Comparison of ENCODE assay signal across 22 cellular contexts in genomic region chr19:49705919-49706318, GRCh38. TPM values are rescaled to one million over a fixed set of nuclear protein-coding genes. Genes with fewer than 3 reads are reported as not detected.
DNase-seq lines count a peak whose midpoint lies in the region; ATAC-seq, FAIRE-seq and TF ChIP-seq lines count a peak whose summit lies in the region.
"Had no signal": no experiment of that assay in that cellular context is flagged by ENCODE, and none has a peak within 500 bp of the region (broad histone marks: within the 10 kb centered on the region; RNA-seq: fewer than 3 reads in every experiment).

No MANE protein-coding gene starts in this region.

- no peak for DNase-seq in T-helper 17 cell
- DNase-seq in HepG2 (ENCODE audit: low spot score): no peak
- no peak for DNase-seq in trophoblast cell
- no peak for DNase-seq in erythroblast (lab: John Stamatoyannopoulos, UW)
- no peak for DNase-seq in omental fat pad (ENCODE audit: low spot score)
- DNase-seq in cerebellar nuclear complex (lab: John Stamatoyannopoulos, UW): no peak
- DNase-seq: Caco-2; CD4-positive, CD25-positive, alpha-beta regulatory T cell; CD8-positive, alpha-beta T cell; DMS153; DND-41; HFFc6 had no signal

- WGBS in HepG2 (ENCODE audit: low lambda C conversion rate): 53% methylated on average over 7 of the region's 16 CpGs
- no CpG with 5 or more reads among the region's 16 CpGs for WGBS in trophoblast cell (ENCODE audit: extremely low coverage, insufficient coverage, insufficient read length)

- TF ChIP-seq RAD21 in HepG2 (CRISPR knock-in tag; IDR thresholded peaks at IDR 0.05): no peak

- no peaks in the 10 kb centered on the region for H3K79me1 ChIP-seq in trophoblast cell (ENCODE audit: low read length)

- H2BK5ac ChIP-seq in trophoblast cell (ENCODE audit: low read depth, low read length, poor library complexity): no peak overlapping the region

- BruUV-seq in HepG2 (replicated peaks; lab: Mats Ljungman, UMichigan): no TSS peak

- intact Hi-C loops in HepG2 (cut with micrococcal nuclease; ENCODE audit: unreplicated experiment): no loop called here

- peak overlapping the region; percentile 20; the same call in 1 of the 2 replicates for H3K4me2 ChIP-seq in HepG2 (ENCODE audit: low read depth, low read length)
- H3K4me2 ChIP-seq in trophoblast cell (ENCODE audit: low read length): no peak overlapping the region
- H3K4me2 ChIP-seq: BLaER1, GM23338 had no signal

- H3K18ac ChIP-seq in trophoblast cell (ENCODE audit: low read length): no peak overlapping the region

- CTCF ChIA-PET in HepG2 (lab: Yijun Ruan, JAX; ENCODE audit: low intra/inter-chr PET ratio, low total read pairs): no interaction called here

- no peak overlapping the region for H3K14ac ChIP-seq in trophoblast cell (ENCODE audit: low read length)

- H3K4me3 ChIP-seq in HepG2 (replicated peaks in 1 of 3; ENCODE audit: insufficient read depth in 1 of 3, low read depth in 2 of 3, low read length in 3 of 3): no peak overlapping the region
- H3K4me3 ChIP-seq in trophoblast cell (ENCODE audit: low read depth, low read length): no peak overlapping the region
- H3K4me3 ChIP-seq: BLaER1, GM23338, HAP-1 had no signal

- POLR2A ChIA-PET in HepG2 (lab: Yijun Ruan, JAX): no interaction called here

- peaks cover 5% of the 10 kb centered on the region for H3K27me3 Mint-ChIP-seq in T-helper 17 cell

- H3K4me3 Mint-ChIP-seq in T-helper 17 cell: peak overlapping the region; percentile 52
- H3K4me3 Mint-ChIP-seq: B cell; CD4-positive, CD25-positive, alpha-beta regulatory T cell; CD8-positive, alpha-beta T cell; GM23338; HFFc6 had no signal

- H3K9ac ChIP-seq in HepG2 (ENCODE audit: insufficient read depth, low read depth, low read length): no peak overlapping the region
- H3K9ac ChIP-seq in trophoblast cell (ENCODE audit: low read length): no peak overlapping the region
- H3K9ac ChIP-seq: BLaER1 had no signal

- no peaks in the 10 kb centered on the region for H3K9me3 ChIP-seq in T-helper 17 cell (ENCODE audit: control insufficient read depth, low read length, poor library complexity, severe bottlenecking)
- H3K9me3 ChIP-seq in HepG2 (ENCODE audit: low read length): no peaks in the 10 kb centered on the region
- H3K9me3 ChIP-seq in trophoblast cell (ENCODE audit: insufficient read depth, low read depth, low read length): no peaks in the 10 kb centered on the region
- H3K9me3 ChIP-seq: BLaER1, Caco-2, HAP-1 had no signal

- no peak overlapping the region for H3K4ac ChIP-seq in trophoblast cell (ENCODE audit: low read depth, low read length)

- H2AFZ ChIP-seq in HepG2 (ENCODE audit: low read length) (no peak overlapping the region), trophoblast cell (ENCODE audit: insufficient read depth, low read length, poor library complexity) (peak overlapping the region; percentile 8)
- H2AFZ ChIP-seq: GM23338 had no signal

- no peaks in the 10 kb centered on the region for H4K20me1 ChIP-seq in HepG2 (ENCODE audit: insufficient read depth, low read length)
- H4K20me1 ChIP-seq: BLaER1 had no signal

- no peak overlapping the region for H2BK12ac ChIP-seq in trophoblast cell (ENCODE audit: low read length)

- TF ChIP-seq POLR2A in HepG2 (IDR thresholded peaks at IDR 0.05; ENCODE audit: insufficient read depth in 1 of 2, low read depth in 2 of 2, low read length in 2 of 2) (no peak), erythroblast (IDR thresholded peaks at IDR 0.05; ENCODE audit: low read length) (no peak)

- in situ Hi-C loops in HepG2 (cut with HindIII; ENCODE audit: extremely low pct_ligation_motif_present, low pct_unique_long_range_greater_than_20kb): no loop called here

- peaks cover 0 to 18% of the 10 kb centered on the region in 2 experiments; a peak in 3 of 5 replicates for H3K27me3 ChIP-seq in HepG2 (ENCODE audit: control insufficient read depth in 1 of 2, insufficient read depth in 2 of 2, low read length in 2 of 2)
- no peaks in the 10 kb centered on the region for H3K27me3 ChIP-seq in trophoblast cell (ENCODE audit: insufficient read depth, low read length)
- H3K27me3 ChIP-seq: BLaER1 had no signal

- H3K36me3 ChIP-seq in HepG2 (replicated peaks in 1 of 2; ENCODE audit: control insufficient read depth in 1 of 2, insufficient read depth in 2 of 2, low read length in 2 of 2): no peaks in the 10 kb centered on the region
- H3K36me3 ChIP-seq in trophoblast cell (ENCODE audit: control insufficient read depth in 1 of 2, insufficient read depth in 2 of 2, low read length in 2 of 2): no peaks in the 10 kb centered on the region
- H3K36me3 ChIP-seq: BLaER1, HAP-1 had no signal

- H3K27ac Mint-ChIP-seq in T-helper 17 cell: no peak overlapping the region
- H3K27ac Mint-ChIP-seq: B cell; CD4-positive, CD25-positive, alpha-beta regulatory T cell; CD8-positive, alpha-beta T cell; GM23338; HFFc6 had no signal

- no peak overlapping the region for H3K23ac ChIP-seq in trophoblast cell (ENCODE audit: low read length)

- ATAC-seq in T-helper 17 cell: no peak
- no peak for ATAC-seq in HepG2
- no peak for ATAC-seq in omental fat pad (ENCODE audit: low FRiP score)
- ATAC-seq: CD8-positive, alpha-beta T cell; GM23338 had no signal

- peaks cover 2% of the 10 kb centered on the region for H3K4me1 Mint-ChIP-seq in T-helper 17 cell
- H3K4me1 Mint-ChIP-seq: B cell; CD4-positive, CD25-positive, alpha-beta regulatory T cell; GM23338 had no signal

- no peak overlapping the region for H4K91ac ChIP-seq in trophoblast cell (ENCODE audit: low read depth, low read length)

- TF ChIP-seq CTCF in HepG2 (CRISPR knock-in tag; IDR thresholded peaks at IDR 0.05) (no peak), omental fat pad (IDR thresholded peaks at IDR 0.05) (no peak)

- no peak overlapping the region for H2AK5ac ChIP-seq in trophoblast cell (ENCODE audit: low read length)

- no peak for FAIRE-seq in HepG2 (lab: Jason Lieb, UNC)
- FAIRE-seq: A204.1, G401.6, GM19239, H54 had no signal

- H2BK120ac ChIP-seq in trophoblast cell (ENCODE audit: insufficient read depth, low read length, poor library complexity): no peak overlapping the region

- no peak overlapping the region for H4K8ac ChIP-seq in trophoblast cell (ENCODE audit: low read depth, low read length)

- H3K79me2 ChIP-seq in HepG2 (ENCODE audit: insufficient read depth, low read length) (no peaks in the 10 kb centered on the region), trophoblast cell (ENCODE audit: control insufficient read depth, insufficient read depth, low read length, poor library complexity) (no peaks in the 10 kb centered on the region)

- no peak overlapping the region for H3K27ac ChIP-seq in HepG2 (ENCODE audit: extremely low read length, insufficient read depth, low read length)
- no peak overlapping the region for H3K27ac ChIP-seq in trophoblast cell (ENCODE audit: low read depth, low read length)
- H3K27ac ChIP-seq: 22Rv1, BLaER1, C4-2B had no signal

- no peak overlapping the region for H4K12ac ChIP-seq in trophoblast cell (ENCODE audit: low read depth, low read length)

- TF ChIP-seq EP300 in HepG2 (IDR thresholded peaks at IDR 0.05; ENCODE audit: low read depth in 2 of 2, low read length in 2 of 2) (no peak), HepG2 (CRISPR knock-in tag; IDR thresholded peaks at IDR 0.05; ENCODE audit: borderline replicate concordance) (no peak)

- peaks cover 5% of the 10 kb centered on the region for H3K36me3 Mint-ChIP-seq in T-helper 17 cell (ENCODE audit: low read depth)
- H3K36me3 Mint-ChIP-seq: CD4-positive, CD25-positive, alpha-beta regulatory T cell; CD8-positive, alpha-beta T cell had no signal

- H3K4me1 ChIP-seq in HepG2 (ENCODE audit: insufficient read depth, low read length) (peaks cover 19% of the 10 kb centered on the region), trophoblast cell (ENCODE audit: control insufficient read depth in 1 of 2, insufficient read depth in 2 of 2, low read length in 2 of 2) (no peaks in the 10 kb centered on the region)
- H3K4me1 ChIP-seq: BLaER1, Caco-2, HAP-1 had no signal

RNA-seq across cellular contexts. Expression of gene CPT1C, which starts 15.0 kb away (rescaled TPM):
- total RNA-seq in T-helper 17 cell: 1 to 10 TPM in 1 of 2 donors, under 1 TPM in 1; 0.31 to 1.0 TPM
- not detected in 2 replicates for total RNA-seq in HepG2 (2016; rRNA removed; fragmentation: Illumina TruSeq; extraction: Trizol)
- not detected in 2 replicates for total RNA-seq in HepG2 (2016; cell fraction: cytosol; rRNA removed; fragmentation: Illumina TruSeq; extraction: Trizol; ENCODE audit: low read depth)
- not detected in 2 replicates for total RNA-seq in HepG2 (2016; cell fraction: insoluble cytoplasmic fraction; rRNA removed; fragmentation: Illumina TruSeq; extraction: Trizol)
- total RNA-seq in HepG2 (2016; cell fraction: membrane; rRNA removed; fragmentation: Illumina TruSeq; extraction: Trizol): not detected in 2 replicates
- total RNA-seq in HepG2 (2016; cell fraction: nucleus; rRNA removed; fragmentation: Illumina TruSeq; extraction: Trizol): not detected in 2 replicates
- polyA plus RNA-seq in HepG2 (2011; rRNA removed): 0.07 and 0.18 TPM in 2 replicates
- 0.23 and 0.29 TPM in 2 replicates for polyA plus RNA-seq in HepG2 (2011; cell fraction: cytosol; rRNA removed)
- polyA plus RNA-seq in HepG2 (2011; cell fraction: nucleus; rRNA removed): 0.37 and 0.47 TPM in 2 replicates
- 0.15 and 0.39 TPM in 2 replicates for polyA plus RNA-seq in HepG2 (2012)
- 0.17 TPM in 1 of 2 replicates, not detected in the other for polyA plus RNA-seq in HepG2 (2016; cell fraction: cytosol; fragmentation: Illumina TruSeq; extraction: Trizol; ENCODE audit: low read depth)
- not detected in 2 replicates for polyA plus RNA-seq in HepG2 (2016; cell fraction: insoluble cytoplasmic fraction; fragmentation: Illumina TruSeq; extraction: Trizol; ENCODE audit: low read depth)
- not detected in 2 replicates for polyA plus RNA-seq in HepG2 (2016; cell fraction: membrane; fragmentation: Illumina TruSeq; extraction: Trizol; ENCODE audit: low read depth)
- polyA plus RNA-seq in HepG2 (2016; cell fraction: nucleus; fragmentation: Illumina TruSeq; extraction: Trizol; ENCODE audit: insufficient read depth, low read depth): not detected in 2 replicates
- polyA minus RNA-seq in HepG2 (2011; rRNA and poly(A)+ RNA removed; ENCODE audit: low replicate concordance): 2.0 TPM in 1 of 2 replicates, not detected in the other
- polyA minus RNA-seq in HepG2 (2011; cell fraction: cytosol; rRNA and poly(A)+ RNA removed): not detected in 2 replicates
- not detected in 2 replicates for polyA minus RNA-seq in HepG2 (2011; cell fraction: nucleus; rRNA and poly(A)+ RNA removed)
- 8.9 and 10.1 TPM in 2 replicates for polyA plus RNA-seq in trophoblast cell (2013)
- 1 to 10 TPM; 1.8 to 5.9 (median 4.8) TPM for total RNA-seq in omental fat pad

RNA-seq across cellular contexts. Expression of gene ADM5, which starts 16.5 kb away (rescaled TPM):
- total RNA-seq in T-helper 17 cell: 1 to 10 TPM; 2.8 to 2.9 TPM
- 1.1 and 2.7 TPM in 2 replicates for total RNA-seq in HepG2 (2016; rRNA removed; fragmentation: Illumina TruSeq; extraction: Trizol)
- 0.40 and 0.71 TPM in 2 replicates for total RNA-seq in HepG2 (2016; cell fraction: cytosol; rRNA removed; fragmentation: Illumina TruSeq; extraction: Trizol; ENCODE audit: low read depth)
- total RNA-seq in HepG2 (2016; cell fraction: insoluble cytoplasmic fraction; rRNA removed; fragmentation: Illumina TruSeq; extraction: Trizol): 0.88 and 3.2 TPM in 2 replicates
- 0.40 and 0.41 TPM in 2 replicates for total RNA-seq in HepG2 (2016; cell fraction: membrane; rRNA removed; fragmentation: Illumina TruSeq; extraction: Trizol)
- total RNA-seq in HepG2 (2016; cell fraction: nucleus; rRNA removed; fragmentation: Illumina TruSeq; extraction: Trizol): 2.7 and 4.3 TPM in 2 replicates
- polyA plus RNA-seq in HepG2 (2011; rRNA removed): 4.1 and 4.7 TPM in 2 replicates
- 0.71 and 1.3 TPM in 2 replicates for polyA plus RNA-seq in HepG2 (2011; cell fraction: cytosol; rRNA removed)
- polyA plus RNA-seq in HepG2 (2011; cell fraction: nucleus; rRNA removed): 60.3 and 95.3 TPM in 2 replicates
- polyA plus RNA-seq in HepG2 (2012): 1.6 and 2.8 TPM in 2 replicates
- 0.72 and 0.75 TPM in 2 replicates for polyA plus RNA-seq in HepG2 (2016; cell fraction: cytosol; fragmentation: Illumina TruSeq; extraction: Trizol; ENCODE audit: low read depth)
- 0.62 and 0.95 TPM in 2 replicates for polyA plus RNA-seq in HepG2 (2016; cell fraction: insoluble cytoplasmic fraction; fragmentation: Illumina TruSeq; extraction: Trizol; ENCODE audit: low read depth)
- polyA plus RNA-seq in HepG2 (2016; cell fraction: membrane; fragmentation: Illumina TruSeq; extraction: Trizol; ENCODE audit: low read depth): 0.78 and 1.1 TPM in 2 replicates
- 13.9 and 14.8 TPM in 2 replicates for polyA plus RNA-seq in HepG2 (2016; cell fraction: nucleus; fragmentation: Illumina TruSeq; extraction: Trizol; ENCODE audit: insufficient read depth, low read depth)
- 3.2 and 4.3 TPM in 2 replicates for polyA minus RNA-seq in HepG2 (2011; rRNA and poly(A)+ RNA removed; ENCODE audit: low replicate concordance)
- polyA minus RNA-seq in HepG2 (2011; cell fraction: cytosol; rRNA and poly(A)+ RNA removed): not detected in 2 replicates
- polyA minus RNA-seq in HepG2 (2011; cell fraction: nucleus; rRNA and poly(A)+ RNA removed): 6.6 and 10.9 TPM in 2 replicates
- polyA plus RNA-seq in trophoblast cell (2013): 0.67 and 0.86 TPM in 2 replicates
- 1 to 10 TPM; 1.2 to 3.4 (median 2.3) TPM for total RNA-seq in omental fat pad

RNA-seq across cellular contexts. Expression of gene PRMT1, which starts 28.8 kb away (rescaled TPM):
- 10 to 100 TPM; 83.9 to 97.7 TPM for total RNA-seq in T-helper 17 cell
- total RNA-seq in HepG2 (2016; rRNA removed; fragmentation: Illumina TruSeq; extraction: Trizol): 324 and 372 TPM in 2 replicates
- 103 and 108 TPM in 2 replicates for total RNA-seq in HepG2 (2016; cell fraction: cytosol; rRNA removed; fragmentation: Illumina TruSeq; extraction: Trizol; ENCODE audit: low read depth)
- 334 and 405 TPM in 2 replicates for total RNA-seq in HepG2 (2016; cell fraction: insoluble cytoplasmic fraction; rRNA removed; fragmentation: Illumina TruSeq; extraction: Trizol)
- total RNA-seq in HepG2 (2016; cell fraction: membrane; rRNA removed; fragmentation: Illumina TruSeq; extraction: Trizol): 115 and 120 TPM in 2 replicates
- 123 and 139 TPM in 2 replicates for total RNA-seq in HepG2 (2016; cell fraction: nucleus; rRNA removed; fragmentation: Illumina TruSeq; extraction: Trizol)
- 374 and 400 TPM in 2 replicates for polyA plus RNA-seq in HepG2 (2011; rRNA removed)
- 396 and 593 TPM in 2 replicates for polyA plus RNA-seq in HepG2 (2011; cell fraction: cytosol; rRNA removed)
- polyA plus RNA-seq in HepG2 (2011; cell fraction: nucleus; rRNA removed): 354 and 430 TPM in 2 replicates
- 181 and 214 TPM in 2 replicates for polyA plus RNA-seq in HepG2 (2012)
- 80.1 and 82.6 TPM in 2 replicates for polyA plus RNA-seq in HepG2 (2016; cell fraction: cytosol; fragmentation: Illumina TruSeq; extraction: Trizol; ENCODE audit: low read depth)
- polyA plus RNA-seq in HepG2 (2016; cell fraction: insoluble cytoplasmic fraction; fragmentation: Illumina TruSeq; extraction: Trizol; ENCODE audit: low read depth): 379 and 381 TPM in 2 replicates
- 86.8 and 91.7 TPM in 2 replicates for polyA plus RNA-seq in HepG2 (2016; cell fraction: membrane; fragmentation: Illumina TruSeq; extraction: Trizol; ENCODE audit: low read depth)
- 224 and 236 TPM in 2 replicates for polyA plus RNA-seq in HepG2 (2016; cell fraction: nucleus; fragmentation: Illumina TruSeq; extraction: Trizol; ENCODE audit: insufficient read depth, low read depth)
- polyA minus RNA-seq in HepG2 (2011; rRNA and poly(A)+ RNA removed; ENCODE audit: low replicate concordance): 504 and 617 TPM in 2 replicates
- polyA minus RNA-seq in HepG2 (2011; cell fraction: cytosol; rRNA and poly(A)+ RNA removed): 158 and 170 TPM in 2 replicates
- 133 and 141 TPM in 2 replicates for polyA minus RNA-seq in HepG2 (2011; cell fraction: nucleus; rRNA and poly(A)+ RNA removed)
- 149 and 153 TPM in 2 replicates for polyA plus RNA-seq in trophoblast cell (2013)
- 100 to 1,000 TPM; 150 to 250 (median 170) TPM for total RNA-seq in omental fat pad

RNA-seq across cellular contexts. Expression of gene BCL2L12, which starts 40.2 kb away (rescaled TPM):
- total RNA-seq in T-helper 17 cell (10 to 100 TPM; 10.2 to 15.6 TPM), HepG2 (2016; rRNA removed; fragmentation: Illumina TruSeq; extraction: Trizol) (32.6 and 40.8 TPM in 2 replicates), omental fat pad (1 to 10 TPM; 3.6 to 9.2 (median 5.9) TPM)
- total RNA-seq in HepG2 (2016; cell fraction: cytosol; rRNA removed; fragmentation: Illumina TruSeq; extraction: Trizol; ENCODE audit: low read depth): 40.5 and 48.9 TPM in 2 replicates
- total RNA-seq in HepG2 (2016; cell fraction: insoluble cytoplasmic fraction; rRNA removed; fragmentation: Illumina TruSeq; extraction: Trizol): 24.9 and 37.3 TPM in 2 replicates
- 43.5 and 49.7 TPM in 2 replicates for total RNA-seq in HepG2 (2016; cell fraction: membrane; rRNA removed; fragmentation: Illumina TruSeq; extraction: Trizol)
- total RNA-seq in HepG2 (2016; cell fraction: nucleus; rRNA removed; fragmentation: Illumina TruSeq; extraction: Trizol): 21.3 and 23.0 TPM in 2 replicates
- polyA plus RNA-seq in HepG2 (2011; rRNA removed): 25.9 and 26.8 TPM in 2 replicates
- polyA plus RNA-seq in HepG2 (2011; cell fraction: cytosol; rRNA removed): 15.4 and 32.6 TPM in 2 replicates
- polyA plus RNA-seq in HepG2 (2011; cell fraction: nucleus; rRNA removed): 36.4 and 36.7 TPM in 2 replicates
- polyA plus RNA-seq in HepG2 (2012): 18.1 and 30.0 TPM in 2 replicates
- 55.6 and 70.4 TPM in 2 replicates for polyA plus RNA-seq in HepG2 (2016; cell fraction: cytosol; fragmentation: Illumina TruSeq; extraction: Trizol; ENCODE audit: low read depth)
- polyA plus RNA-seq in HepG2 (2016; cell fraction: insoluble cytoplasmic fraction; fragmentation: Illumina TruSeq; extraction: Trizol; ENCODE audit: low read depth): 42.1 and 43.5 TPM in 2 replicates
- polyA plus RNA-seq in HepG2 (2016; cell fraction: membrane; fragmentation: Illumina TruSeq; extraction: Trizol; ENCODE audit: low read depth): 55.2 and 64.2 TPM in 2 replicates
- 55.4 and 61.4 TPM in 2 replicates for polyA plus RNA-seq in HepG2 (2016; cell fraction: nucleus; fragmentation: Illumina TruSeq; extraction: Trizol; ENCODE audit: insufficient read depth, low read depth)
- 13.7 and 25.5 TPM in 2 replicates for polyA minus RNA-seq in HepG2 (2011; rRNA and poly(A)+ RNA removed; ENCODE audit: low replicate concordance)
- polyA minus RNA-seq in HepG2 (2011; cell fraction: cytosol; rRNA and poly(A)+ RNA removed): 6.4 and 11.1 TPM in 2 replicates
- polyA minus RNA-seq in HepG2 (2011; cell fraction: nucleus; rRNA and poly(A)+ RNA removed): 4.2 and 9.6 TPM in 2 replicates
- polyA plus RNA-seq in trophoblast cell (2013): 131 and 139 TPM in 2 replicates

RNA-seq across cellular contexts. Expression of gene IRF3, which starts 40.3 kb away (rescaled TPM):
- total RNA-seq in T-helper 17 cell: 100 to 1,000 TPM; 162 to 181 TPM
- 61.0 and 65.5 TPM in 2 replicates for total RNA-seq in HepG2 (2016; rRNA removed; fragmentation: Illumina TruSeq; extraction: Trizol)
- total RNA-seq in HepG2 (2016; cell fraction: cytosol; rRNA removed; fragmentation: Illumina TruSeq; extraction: Trizol; ENCODE audit: low read depth): 23.6 and 23.7 TPM in 2 replicates
- total RNA-seq in HepG2 (2016; cell fraction: insoluble cytoplasmic fraction; rRNA removed; fragmentation: Illumina TruSeq; extraction: Trizol): 50.6 and 64.5 TPM in 2 replicates
- total RNA-seq in HepG2 (2016; cell fraction: membrane; rRNA removed; fragmentation: Illumina TruSeq; extraction: Trizol): 26.7 and 37.0 TPM in 2 replicates
- total RNA-seq in HepG2 (2016; cell fraction: nucleus; rRNA removed; fragmentation: Illumina TruSeq; extraction: Trizol): 30.2 and 40.5 TPM in 2 replicates
- 61.9 and 66.2 TPM in 2 replicates for polyA plus RNA-seq in HepG2 (2011; rRNA removed)
- polyA plus RNA-seq in HepG2 (2011; cell fraction: cytosol; rRNA removed): 40.1 and 60.0 TPM in 2 replicates
- polyA plus RNA-seq in HepG2 (2011; cell fraction: nucleus; rRNA removed): 110 and 114 TPM in 2 replicates
- 49.4 and 77.2 TPM in 2 replicates for polyA plus RNA-seq in HepG2 (2012)
- polyA plus RNA-seq in HepG2 (2016; cell fraction: cytosol; fragmentation: Illumina TruSeq; extraction: Trizol; ENCODE audit: low read depth): 17.9 and 23.0 TPM in 2 replicates
- 44.7 and 50.0 TPM in 2 replicates for polyA plus RNA-seq in HepG2 (2016; cell fraction: insoluble cytoplasmic fraction; fragmentation: Illumina TruSeq; extraction: Trizol; ENCODE audit: low read depth)
- polyA plus RNA-seq in HepG2 (2016; cell fraction: membrane; fragmentation: Illumina TruSeq; extraction: Trizol; ENCODE audit: low read depth): 26.1 and 33.5 TPM in 2 replicates
- polyA plus RNA-seq in HepG2 (2016; cell fraction: nucleus; fragmentation: Illumina TruSeq; extraction: Trizol; ENCODE audit: insufficient read depth, low read depth): 89.5 and 108 TPM in 2 replicates
- 34.8 and 80.6 TPM in 2 replicates for polyA minus RNA-seq in HepG2 (2011; rRNA and poly(A)+ RNA removed; ENCODE audit: low replicate concordance)
- polyA minus RNA-seq in HepG2 (2011; cell fraction: cytosol; rRNA and poly(A)+ RNA removed): 26.6 and 26.9 TPM in 2 replicates
- 7.9 and 16.9 TPM in 2 replicates for polyA minus RNA-seq in HepG2 (2011; cell fraction: nucleus; rRNA and poly(A)+ RNA removed)
- 92.5 and 102 TPM in 2 replicates for polyA plus RNA-seq in trophoblast cell (2013)
- 10 to 100 TPM; 32.4 to 62.7 (median 36.4) TPM for total RNA-seq in omental fat pad
